Comparison of ENCODE assay signal across 18 cellular contexts in the genomic region with DNA sequence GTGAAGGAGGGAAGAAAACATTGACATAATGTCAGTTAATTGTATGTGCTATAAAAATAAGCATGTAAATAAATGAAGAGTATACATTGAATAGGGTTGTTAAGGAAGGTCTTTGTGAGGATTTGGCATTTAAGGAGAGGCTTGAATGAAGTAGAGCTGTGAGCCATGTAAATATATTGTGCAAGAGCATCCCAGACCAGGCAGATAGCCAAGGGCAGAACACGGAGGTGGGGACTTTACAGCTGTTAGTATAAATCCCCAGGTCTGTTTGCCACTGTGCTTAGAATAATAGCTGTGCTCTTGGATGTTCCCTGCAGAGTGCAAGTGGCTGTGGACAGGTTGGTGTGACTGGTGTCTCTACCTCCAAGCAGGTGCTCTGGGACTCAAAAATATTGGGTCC.
DNase-seq lines count a peak whose midpoint lies in the region; ATAC-seq and TF ChIP-seq lines count a peak whose summit lies in the region.
"Had no signal": no experiment of that assay in that cellular context is flagged by ENCODE, and none has a peak within 500 bp of the region (broad histone marks: within the 10 kb centered on the region; RNA-seq: fewer than 3 reads in every experiment).

No MANE protein-coding gene starts in this region.

- H3K9me3 Mint-ChIP-seq in activated naive CD4-positive, alpha-beta T cell treated with anti-CD3 and anti-CD28 coated beads, Interleukin-2, amount 50 U/mL, for 72 hours, result no peaks in the 10 kb centered on the region
- no peaks in the 10 kb centered on the region for H3K9me3 Mint-ChIP-seq in activated T-helper 2 cell treated with anti-CD3 and anti-CD28 coated beads, Interferon-gamma antibody, Interleukin-2, Interleukin-4, amounts not matched to agents 10 μg/mL and 5 μg/mL and 100 μg/mL, durations not matched to agents 14 hours and 24 hours and 36 hours
- no peaks in the 10 kb centered on the region for H3K9me3 Mint-ChIP-seq in natural killer cell treated with Interleukin-12 subunit alpha and Interleukin-12 subunit beta and Interleukin-15 and Interleukin-18, amount 100 ng/mL, for 72 hours
- H3K9me3 Mint-ChIP-seq: activated T-cell treated with anti-CD3 and anti-CD28 coated beads, Interleukin-2, amount 50 U/mL, for 4 hours; HFFc6 had no signal

- intact Hi-C loops in activated T-helper 2 cell treated with anti-CD3 and anti-CD28 coated beads, Interferon-gamma antibody, Interleukin-2, Interleukin-4, amounts not matched to agents 10 μg/mL and 5 μg/mL and 100 μg/mL, durations not matched to agents 14 hours and 24 hours and 36 hours (cut with micrococcal nuclease), result no loop called here

- no peak for ATAC-seq in activated naive CD4-positive, alpha-beta T cell treated with anti-CD3 and anti-CD28 coated beads, Interleukin-2, amount 50 U/mL, for 72 hours
- no peak for ATAC-seq in natural killer cell treated with Interleukin-12 subunit alpha and Interleukin-12 subunit beta and Interleukin-15 and Interleukin-18, amount 100 ng/mL, for 72 hours
- ATAC-seq: activated T-cell treated with anti-CD3 and anti-CD28 coated beads, Interleukin-2, amount 50 U/mL, for 4 hours; naive thymus-derived CD8-positive, alpha-beta T cell; psoas muscle had no signal

- H3K27me3 Mint-ChIP-seq in activated T-helper 2 cell treated with anti-CD3 and anti-CD28 coated beads, Interferon-gamma antibody, Interleukin-2, Interleukin-4, amounts not matched to agents 10 μg/mL and 5 μg/mL and 100 μg/mL, durations not matched to agents 14 hours and 24 hours and 36 hours (ENCODE audit: low read depth), result peaks cover 6% of the 10 kb centered on the region
- peaks cover 13 to 23% of the 10 kb centered on the region in 2 donors for H3K27me3 Mint-ChIP-seq in natural killer cell treated with Interleukin-12 subunit alpha and Interleukin-12 subunit beta and Interleukin-15 and Interleukin-18, amount 100 ng/mL, for 72 hours

- no peak overlapping the region for H3K27ac Mint-ChIP-seq in activated naive CD4-positive, alpha-beta T cell treated with anti-CD3 and anti-CD28 coated beads, Interleukin-2, amount 50 U/mL, for 72 hours
- H3K27ac Mint-ChIP-seq in activated T-helper 2 cell treated with anti-CD3 and anti-CD28 coated beads, Interferon-gamma antibody, Interleukin-2, Interleukin-4, amounts not matched to agents 10 μg/mL and 5 μg/mL and 100 μg/mL, durations not matched to agents 14 hours and 24 hours and 36 hours, result no peak overlapping the region
- H3K27ac Mint-ChIP-seq in natural killer cell treated with Interleukin-12 subunit alpha and Interleukin-12 subunit beta and Interleukin-15 and Interleukin-18, amount 100 ng/mL, for 72 hours, result no peak overlapping the region
- H3K27ac Mint-ChIP-seq: CD14-positive monocyte; HFFc6; naive thymus-derived CD8-positive, alpha-beta T cell had no signal

- no peak for TF ChIP-seq CTCF in epithelial cell of proximal tubule (conservative IDR thresholded peaks at IDR 0.05; ENCODE audit: low read depth, low read length)

- DNase-seq in NCI-H146 (lab: John Stamatoyannopoulos, UW) (peak; percentile 3), NCI-H146 treated with DMSO at 0.1 percent for 48 hours (lab: John Stamatoyannopoulos, UW; ENCODE audit: unreplicated experiment) (no peak), NCI-H345 (lab: John Stamatoyannopoulos, UW) (peak; percentile 91), epithelial cell of proximal tubule (ENCODE audit: low read depth) (peak; percentile 40), renal cortical epithelial cell (ENCODE audit: low read depth) (peak; percentile 81)
- no peak for DNase-seq in activated naive CD4-positive, alpha-beta T cell treated with anti-CD3 and anti-CD28 coated beads, Interleukin-2, amount 50 U/mL, for 72 hours (ENCODE audit: low spot score in 2 of 2)
- DNase-seq in activated T-helper 2 cell treated with anti-CD3 and anti-CD28 coated beads, Interferon-gamma antibody, Interleukin-2, Interleukin-4, amounts not matched to agents 10 μg/mL and 5 μg/mL and 100 μg/mL, durations not matched to agents 14 hours and 24 hours and 36 hours (ENCODE audit: low spot score), result no peak
- DNase-seq in natural killer cell treated with Interleukin-12 subunit alpha and Interleukin-12 subunit beta and Interleukin-15 and Interleukin-18, amount 100 ng/mL, for 72 hours (ENCODE audit: low spot score), result no peak
- DNase-seq: activated CD4-positive, alpha-beta T cell treated with anti-CD3 and anti-CD28 coated beads, Interleukin-2, amount 50 U/mL, for 1 hour; activated T-cell treated with anti-CD3 and anti-CD28 coated beads, Interleukin-2, amount 50 U/mL, for 4 hours; HFFc6; hypothalamus; naive thymus-derived CD8-positive, alpha-beta T cell; psoas muscle; stimulated activated CD4-positive, alpha-beta T cell treated with anti-CD3 and anti-CD28 coated beads, Interleukin-2, amount 100 ng/mL, for 24 hours; T-helper 9 cell had no signal

- no peak overlapping the region for H3K4me3 ChIP-seq in epithelial cell of proximal tubule (ENCODE audit: low read depth, low read length)
- H3K4me3 ChIP-seq: A549, psoas muscle had no signal

- no peak overlapping the region for H3K4me3 Mint-ChIP-seq in activated T-helper 2 cell treated with anti-CD3 and anti-CD28 coated beads, Interferon-gamma antibody, Interleukin-2, Interleukin-4, amounts not matched to agents 10 μg/mL and 5 μg/mL and 100 μg/mL, durations not matched to agents 14 hours and 24 hours and 36 hours (ENCODE audit: low read depth)
- no peak overlapping the region for H3K4me3 Mint-ChIP-seq in natural killer cell treated with Interleukin-12 subunit alpha and Interleukin-12 subunit beta and Interleukin-15 and Interleukin-18, amount 100 ng/mL, for 72 hours
- H3K4me3 Mint-ChIP-seq: activated T-cell treated with anti-CD3 and anti-CD28 coated beads, Interleukin-2, amount 50 U/mL, for 4 hours; CD14-positive monocyte; HFFc6; naive thymus-derived CD8-positive, alpha-beta T cell had no signal

- no peaks in the 10 kb centered on the region for H3K4me1 Mint-ChIP-seq in activated T-helper 2 cell treated with anti-CD3 and anti-CD28 coated beads, Interferon-gamma antibody, Interleukin-2, Interleukin-4, amounts not matched to agents 10 μg/mL and 5 μg/mL and 100 μg/mL, durations not matched to agents 14 hours and 24 hours and 36 hours (ENCODE audit: low read depth)
- no peaks in the 10 kb centered on the region for H3K4me1 Mint-ChIP-seq in natural killer cell treated with Interleukin-12 subunit alpha and Interleukin-12 subunit beta and Interleukin-15 and Interleukin-18, amount 100 ng/mL, for 72 hours (ENCODE audit: low read depth in 2 of 2)
- H3K4me1 Mint-ChIP-seq: CD14-positive monocyte; naive thymus-derived CD8-positive, alpha-beta T cell had no signal

- no peaks in the 10 kb centered on the region for H3K36me3 Mint-ChIP-seq in activated naive CD4-positive, alpha-beta T cell treated with anti-CD3 and anti-CD28 coated beads, Interleukin-2, amount 50 U/mL, for 72 hours
- no peaks in the 10 kb centered on the region for H3K36me3 Mint-ChIP-seq in activated T-helper 2 cell treated with anti-CD3 and anti-CD28 coated beads, Interferon-gamma antibody, Interleukin-2, Interleukin-4, amounts not matched to agents 10 μg/mL and 5 μg/mL and 100 μg/mL, durations not matched to agents 14 hours and 24 hours and 36 hours (ENCODE audit: low read depth)
- no peaks in the 10 kb centered on the region for H3K36me3 Mint-ChIP-seq in natural killer cell treated with Interleukin-12 subunit alpha and Interleukin-12 subunit beta and Interleukin-15 and Interleukin-18, amount 100 ng/mL, for 72 hours
- H3K36me3 Mint-ChIP-seq: CD14-positive monocyte; naive thymus-derived CD8-positive, alpha-beta T cell had no signal

Comparison
In these comparisons a context has a peak if more than half of its experiments do, and no peak if none do; other contexts are left out.
1. DNase-seq: peak in NCI-H146 (single experiment), NCI-H345 (single experiment), epithelial cell of proximal tubule (single experiment) and renal cortical epithelial cell (single experiment); none in NCI-H146 treated with DMSO at 0.1 percent for 48 hours (single experiment), activated naive CD4-positive, alpha-beta T cell treated with anti-CD3 and anti-CD28 coated beads, Interleukin-2, amount 50 U/mL, for 72 hours (0 of 2), activated T-helper 2 cell treated with anti-CD3 and anti-CD28 coated beads, Interferon-gamma antibody, Interleukin-2, Interleukin-4, amounts not matched to agents 10 μg/mL and 5 μg/mL and 100 μg/mL, durations not matched to agents 14 hours and 24 hours and 36 hours (single experiment) and natural killer cell treated with Interleukin-12 subunit alpha and Interleukin-12 subunit beta and Interleukin-15 and Interleukin-18, amount 100 ng/mL, for 72 hours (single experiment).